6 cellular contexts compared by ENCODE assay signal in the genomic region with DNA sequence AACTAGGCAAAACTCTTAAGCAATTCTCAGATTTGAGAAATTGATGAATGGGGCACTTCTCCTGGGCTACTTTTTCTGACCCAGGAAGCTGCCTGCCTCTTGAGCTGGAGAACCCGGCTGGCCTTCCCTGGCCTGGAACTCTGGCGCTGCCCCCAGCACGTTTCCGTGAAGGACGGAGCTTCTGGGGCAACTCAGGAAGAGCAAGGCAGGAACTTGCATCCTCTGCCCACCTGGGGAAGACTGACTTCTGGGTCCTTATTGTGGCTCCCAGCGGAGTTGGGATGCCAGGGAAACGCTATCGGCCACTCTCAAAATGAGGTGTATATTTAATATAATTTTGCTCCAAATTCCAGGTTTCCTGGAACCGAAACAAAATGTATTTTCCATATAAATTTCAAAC. TPM values are rescaled to one million over a fixed set of nuclear protein-coding genes. Genes with fewer than 3 reads are reported as not detected.
"Had no signal": no experiment of that assay in that cellular context is flagged by ENCODE, and none has a peak within 500 bp of the region (broad histone marks: within the 10 kb centered on the region; RNA-seq: fewer than 3 reads in every experiment).

No MANE protein-coding gene starts in this region.

RNA-seq across cellular contexts. Expression of a gene that starts 26.9 kb away (rescaled TPM):
- total RNA-seq: activated CD4-positive, alpha-beta T cell treated with anti-CD3 and anti-CD28 coated beads, Interleukin-2, amount 10 ng/mL, durations not matched to agents 24 days and 14 days; activated naive CD4-positive, alpha-beta T cell treated with anti-CD3 and anti-CD28 coated beads for 36 hours; activated naive CD8-positive, alpha-beta T cell treated with anti-CD3 and anti-CD28 coated beads for 36 hours; activated T-helper 1 cell treated with anti-CD3 and anti-CD28 coated beads, Interleukin-12 subunit alpha, Interleukin-12 subunit beta, Interleukin-2, Interleukin-4 antibody, amounts not matched to agents 30 ng/mL and 10 ng/mL and 1 ng/mL, durations not matched to agents 14 hours and 24 hours and 36 hours; foreskin keratinocyte had no signal
- polyA plus RNA-seq: foreskin keratinocyte had no signal

RNA-seq across cellular contexts. Expression of a gene that starts 39.4 kb away (rescaled TPM):
- total RNA-seq: ascending aorta had no signal
